ENCODE assay signal across 25 cellular contexts in the genomic region with DNA sequence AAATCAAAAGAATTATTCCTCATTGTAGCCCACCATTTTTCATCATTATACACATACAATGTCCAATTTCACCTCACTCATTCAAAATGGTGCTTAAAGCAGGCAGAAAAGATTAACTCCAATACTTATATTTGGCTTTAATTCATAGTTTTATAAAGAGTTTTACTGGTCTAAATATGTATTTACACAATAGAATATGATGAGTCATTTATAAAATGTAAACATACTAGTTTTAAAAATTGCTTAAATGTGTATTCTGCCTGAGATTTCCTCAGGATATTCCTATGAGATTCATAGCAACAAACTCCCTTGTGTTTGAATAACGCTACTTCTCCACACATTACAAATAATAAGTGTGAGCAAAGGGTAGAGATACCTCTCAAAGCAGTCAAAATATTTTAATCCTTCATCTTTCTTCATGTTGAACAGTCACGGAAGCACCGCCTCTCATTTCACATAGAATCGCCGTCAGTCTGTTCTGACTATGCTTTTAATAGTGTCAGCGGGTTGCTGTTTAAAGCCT.
"Had no signal": no experiment of that assay in that cellular context is flagged by ENCODE, and none has a peak within 500 bp of the region (broad histone marks: within the 10 kb centered on the region; RNA-seq: fewer than 3 reads in every experiment).

No MANE protein-coding gene starts in this region.

- H3K27ac ChIP-seq: breast epithelium, colonic mucosa, epithelial cell of prostate, lower lobe of right lung, stomach, suprapubic skin had no signal

- DNase-seq: activated B cell treated with CpG ODN at 0.5 μM for 24 hours; activated CD4-positive, alpha-beta T cell treated with anti-CD3 and anti-CD28 coated beads for 36 hours; activated CD4-positive, alpha-beta T cell treated with anti-CD3 and anti-CD28 coated beads, Interleukin-2, amount 50 U/mL, for 4 hours; activated CD8-positive, alpha-beta memory T cell treated with anti-CD3 and anti-CD28 coated beads, Interleukin-2, amount 50 U/mL, for 48 hours; activated naive CD4-positive, alpha-beta T cell treated with Interleukin-2 at 50 U/mL for 16 hours; activated naive CD8-positive, alpha-beta T cell treated with anti-CD3 and anti-CD28 coated beads for 36 hours; activated T-cell treated with anti-CD3 and anti-CD28 coated beads, Interleukin-2, amount 50 U/mL, for 4 hours; amniotic stem cell; colonic mucosa; endodermal cell; foreskin fibroblast; kidney; lower lobe of right lung; naive thymus-derived CD4-positive, alpha-beta T cell; posterior cingulate gyrus; sigmoid colon; stimulated activated CD4-positive, alpha-beta T cell treated with anti-CD3 and anti-CD28 coated beads, Interleukin-15, amount 100 ng/mL, for 24 hours; stomach had no signal

- H3K4me3 ChIP-seq: breast epithelium, colonic mucosa, lower lobe of right lung, sigmoid colon, smooth muscle cell, stomach, suprapubic skin, tibial nerve had no signal

- H3K27me3 ChIP-seq: breast epithelium, colonic mucosa, sigmoid colon, stomach, suprapubic skin, tibial nerve had no signal

- H3K9me3 ChIP-seq: breast epithelium, colonic mucosa, lower lobe of right lung, sigmoid colon, stomach, suprapubic skin, tibial nerve had no signal

- FAIRE-seq: kidney had no signal

- H3K4me2 ChIP-seq: smooth muscle cell had no signal

- ATAC-seq: activated CD4-positive, alpha-beta T cell treated with anti-CD3 and anti-CD28 coated beads for 36 hours; activated T-cell treated with anti-CD3 and anti-CD28 coated beads, Interleukin-2, amount 50 U/mL, for 4 hours; left lobe of liver; lower lobe of right lung; naive thymus-derived CD4-positive, alpha-beta T cell; stimulated activated memory B cell treated with anti-CD40 and anti-IgM and Interleukin-4, amounts not matched to agents 10 μg/mL and 1 μg/mL and 100 μg/mL, for 72 hours had no signal

- H3K36me3 ChIP-seq: breast epithelium, colonic mucosa, lower lobe of right lung, sigmoid colon, stomach, suprapubic skin, tibial nerve had no signal

- H3K4me1 ChIP-seq: breast epithelium, colonic mucosa, lower lobe of right lung, stomach, suprapubic skin, tibial nerve had no signal
